In genomic region chr1:171329251-171329650, GRCh38 we compare ENCODE assay signal across 34 cellular contexts.
"Had no signal": no experiment of that assay in that cellular context is flagged by ENCODE, and none has a peak within 500 bp of the region (broad histone marks: within the 10 kb centered on the region; RNA-seq: fewer than 3 reads in every experiment).

No MANE protein-coding gene starts in this region.

- FAIRE-seq: RCC 7860 had no signal

- DNase-seq: Kasumi-1, KG1, MG63, NCI-H1048, NCI-H1092 treated with DMSO at 0.1 percent for 48 hours, NCI-H1105 treated with DMSO at 0.1 percent for 48 hours, NCI-H1417, NCI-H1436, NCI-H146, NCI-H1694, NCI-H187, NCI-H1930, NCI-H2029 treated with DMSO at 0.1 percent for 48 hours, NCI-H2081 treated with DMSO at 0.1 percent for 48 hours, NCI-H2107, NCI-H2171, NCI-H226, NCI-H446 treated with DMSO at 0.1 percent for 48 hours, NCI-H510A, NCI-H524, NCI-H526, NCI-H69, NCI-H748 treated with DMSO at 0.1 percent for 48 hours, NCI-H82, PC-9, SHP77, SIG-M5, SJCRH30 had no signal

- H3K9me3 ChIP-seq: MG63, SJCRH30 had no signal

- ATAC-seq: Panc1, Right ventricle myocardium inferior, SK-N-SH treated with all-trans-retinoic acid at 6 μM for 48 hours had no signal

- H3K4me3 ChIP-seq: MG63, PC-9, SJCRH30, SK-N-MC had no signal

- H3K4me2 ChIP-seq: PC-9 had no signal

- H3K36me3 ChIP-seq: MG63, SJCRH30 had no signal

- H3K27ac ChIP-seq: PC-9, RWPE1, SJCRH30, SK-N-MC had no signal

- H3K4me1 ChIP-seq: SJCRH30 had no signal

- H2AFZ ChIP-seq: PC-9 had no signal

- H3K27me3 ChIP-seq: MG63, SJCRH30 had no signal
